17 cellular contexts compared by ENCODE assay signal in the genomic region with DNA sequence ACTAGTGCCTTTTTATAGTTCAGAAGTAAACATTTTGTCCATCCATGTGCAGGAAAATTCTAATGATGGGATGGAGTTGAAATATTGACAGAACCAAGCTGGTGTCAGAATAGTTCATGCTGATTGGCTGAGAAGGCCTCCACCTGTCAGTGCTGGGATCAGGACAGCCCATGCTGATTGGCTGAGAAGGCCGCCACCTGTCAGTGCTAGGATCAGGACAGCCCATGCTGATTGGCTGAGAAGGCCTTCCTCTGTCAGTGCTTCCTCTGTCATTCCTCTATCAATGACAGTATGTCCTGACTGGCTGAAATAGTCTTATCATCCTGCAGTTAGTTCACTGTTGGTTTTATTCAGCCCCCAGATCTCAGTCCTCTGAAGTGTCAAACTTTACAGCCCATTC.
DNase-seq lines count a peak whose midpoint lies in the region; ATAC-seq lines count a peak whose summit lies in the region.
"Had no signal": no experiment of that assay in that cellular context is flagged by ENCODE, and none has a peak within 500 bp of the region (broad histone marks: within the 10 kb centered on the region; RNA-seq: fewer than 3 reads in every experiment).

No MANE protein-coding gene starts in this region.

- H3K36me3 ChIP-seq in CD4-positive, CD25-positive, alpha-beta regulatory T cell (ENCODE audit: control insufficient read depth, insufficient read depth, low read length), result peaks cover 64% of the 10 kb centered on the region
- H3K36me3 ChIP-seq in CD8-positive, alpha-beta memory T cell (ENCODE audit: insufficient read depth, low read length), result peaks cover 39% of the 10 kb centered on the region
- H3K36me3 ChIP-seq: MG63 had no signal

- H3K36me3 Mint-ChIP-seq in CD4-positive, CD25-positive, alpha-beta regulatory T cell, result peaks cover 41% of the 10 kb centered on the region
- peaks cover 0 to 85% (median 29%) of the 10 kb centered on the region in 3 donors for H3K36me3 Mint-ChIP-seq in CD8-positive, alpha-beta memory T cell
- H3K36me3 Mint-ChIP-seq in T-helper 17 cell (ENCODE audit: low read depth) (peaks cover 6% of the 10 kb centered on the region), memory B cell (peaks cover 23% of the 10 kb centered on the region)

- CTCF ChIA-PET in CD8-positive, alpha-beta memory T cell (lab: Charles Lee), result interaction anchor here (0.8 to 1.5 kb wide), 2 partner anchors 13 to 65 kb away, joined by 3 to 4 read pairs; no protein-coding TSS in a partner anchor

- H3K27me3 ChIP-seq in CD4-positive, CD25-positive, alpha-beta regulatory T cell (ENCODE audit: control insufficient read depth, insufficient read depth, low read length), result no peaks in the 10 kb centered on the region
- no peaks in the 10 kb centered on the region for H3K27me3 ChIP-seq in CD8-positive, alpha-beta memory T cell (ENCODE audit: insufficient read depth, low read length, poor library complexity, severe bottlenecking)
- H3K27me3 ChIP-seq: MG63 had no signal

- H3K4me1 Mint-ChIP-seq in CD4-positive, CD25-positive, alpha-beta regulatory T cell, result peaks cover 48 to 88% (median 70%) of the 10 kb centered on the region in 4 donors
- peaks cover 78 to 98% (median 97%) of the 10 kb centered on the region in 3 donors for H3K4me1 Mint-ChIP-seq in CD8-positive, alpha-beta memory T cell
- H3K4me1 Mint-ChIP-seq in T-helper 17 cell (peaks cover 56% of the 10 kb centered on the region), memory B cell (peaks cover 35% of the 10 kb centered on the region)

- POLR2A ChIA-PET in CD8-positive, alpha-beta memory T cell (lab: Charles Lee), result interaction anchor here (1.1 kb wide), 1 partner anchor 46 kb away, joined by 4 read pairs; no protein-coding TSS in a partner anchor

- H3K9me3 Mint-ChIP-seq in CD4-positive, CD25-positive, alpha-beta regulatory T cell, result no peaks in the 10 kb centered on the region
- no peaks in the 10 kb centered on the region for H3K9me3 Mint-ChIP-seq in CD8-positive, alpha-beta memory T cell
- no peaks in the 10 kb centered on the region for H3K9me3 Mint-ChIP-seq in memory B cell
- H3K9me3 Mint-ChIP-seq: central memory CD8-positive, alpha-beta T cell; mesothelial cell of epicardium; stimulated activated memory B cell treated with anti-CD40 and anti-IgM and Interleukin-4, amounts not matched to agents 10 μg/mL and 1 μg/mL and 100 μg/mL, for 72 hours had no signal

- H3K4me3 Mint-ChIP-seq in CD4-positive, CD25-positive, alpha-beta regulatory T cell, result peak overlapping the region in 1 of 4 donors; percentile 3
- no peak overlapping the region for H3K4me3 Mint-ChIP-seq in CD8-positive, alpha-beta memory T cell
- H3K4me3 Mint-ChIP-seq in T-helper 17 cell (no peak overlapping the region), memory B cell (no peak overlapping the region)
- H3K4me3 Mint-ChIP-seq: central memory CD8-positive, alpha-beta T cell; mesothelial cell of epicardium; stimulated activated memory B cell treated with anti-CD40 and anti-IgM and Interleukin-4, amounts not matched to agents 10 μg/mL and 1 μg/mL and 100 μg/mL, for 72 hours had no signal

- no peak overlapping the region for H3K4me3 ChIP-seq in CD4-positive, CD25-positive, alpha-beta regulatory T cell (ENCODE audit: low read depth, low read length)
- no peak overlapping the region for H3K4me3 ChIP-seq in CD8-positive, alpha-beta memory T cell (ENCODE audit: low read length)
- H3K4me3 ChIP-seq: MG63, smooth muscle cell had no signal

- H3K27me3 Mint-ChIP-seq in CD4-positive, CD25-positive, alpha-beta regulatory T cell, result no peaks in the 10 kb centered on the region
- H3K27me3 Mint-ChIP-seq in CD8-positive, alpha-beta memory T cell, result no peaks in the 10 kb centered on the region
- H3K27me3 Mint-ChIP-seq in T-helper 17 cell, result no peaks in the 10 kb centered on the region
- no peaks in the 10 kb centered on the region for H3K27me3 Mint-ChIP-seq in memory B cell
- H3K27me3 Mint-ChIP-seq: central memory CD8-positive, alpha-beta T cell; stimulated activated memory B cell treated with anti-CD40 and anti-IgM and Interleukin-4, amounts not matched to agents 10 μg/mL and 1 μg/mL and 100 μg/mL, for 72 hours had no signal

- peak overlapping the region in 2 of 3 donors; percentile 56 to 69 for H3K27ac Mint-ChIP-seq in CD4-positive, CD25-positive, alpha-beta regulatory T cell
- H3K27ac Mint-ChIP-seq in CD8-positive, alpha-beta memory T cell, result peak overlapping the region in 7 of 8 donors; percentile 19 to 86 (median 72)
- H3K27ac Mint-ChIP-seq in T-helper 17 cell (peak overlapping the region; percentile 95), memory B cell (peak overlapping the region; percentile 17)
- H3K27ac Mint-ChIP-seq: mesothelial cell of epicardium; stimulated activated memory B cell treated with anti-CD40 and anti-IgM and Interleukin-4, amounts not matched to agents 10 μg/mL and 1 μg/mL and 100 μg/mL, for 72 hours had no signal

- ATAC-seq in CD4-positive, CD25-positive, alpha-beta regulatory T cell (ENCODE audit: low read depth in 2 of 2), result no peak
- peak; percentile 31 for ATAC-seq in T-helper 17 cell
- ATAC-seq in memory B cell (ENCODE audit: low read depth), result no peak
- no peak for ATAC-seq in GM19023 (IDR thresholded peaks at IDR 0.05; ENCODE audit: unreplicated experiment)
- ATAC-seq: stimulated activated memory B cell treated with anti-CD40 and anti-IgM and Interleukin-4, amounts not matched to agents 10 μg/mL and 1 μg/mL and 100 μg/mL, for 72 hours had no signal

- peaks cover 51% of the 10 kb centered on the region for H3K4me1 ChIP-seq in CD4-positive, CD25-positive, alpha-beta regulatory T cell (ENCODE audit: control insufficient read depth, insufficient read depth, low read length, poor library complexity, severe bottlenecking)
- H3K4me1 ChIP-seq in CD8-positive, alpha-beta memory T cell (ENCODE audit: insufficient read depth, low read length), result peaks cover 48% of the 10 kb centered on the region

- no peak for DNase-seq in CD4-positive, CD25-positive, alpha-beta regulatory T cell
- DNase-seq in CD8-positive, alpha-beta memory T cell, result no peak
- no peak for DNase-seq in T-helper 17 cell
- no peak for DNase-seq in memory B cell (ENCODE audit: low spot score in 2 of 2)
- DNase-seq in NCI-H146 treated with DMSO at 0.1 percent for 48 hours (lab: John Stamatoyannopoulos, UW; ENCODE audit: unreplicated experiment), result no peak
- DNase-seq in HK-2 (ENCODE audit: unreplicated experiment), result no peak
- DNase-seq: C1 segment of cervical spinal cord, foreskin melanocyte, MG63, NCI-H1930, NCI-H510A had no signal

- no peaks in the 10 kb centered on the region for H3K9me3 ChIP-seq in CD4-positive, CD25-positive, alpha-beta regulatory T cell (ENCODE audit: control insufficient read depth in 2 of 2, low read length in 2 of 2)
- H3K9me3 ChIP-seq in CD8-positive, alpha-beta memory T cell (ENCODE audit: low read length), result no peaks in the 10 kb centered on the region
- no peaks in the 10 kb centered on the region for H3K9me3 ChIP-seq in T-helper 17 cell (ENCODE audit: control insufficient read depth, low read length, poor library complexity, severe bottlenecking)
- H3K9me3 ChIP-seq: MG63 had no signal

- peak overlapping the region; percentile 75 for H3K27ac ChIP-seq in CD4-positive, CD25-positive, alpha-beta regulatory T cell (ENCODE audit: insufficient read depth, low read length, poor library complexity, severe bottlenecking)
- H3K27ac ChIP-seq in CD8-positive, alpha-beta memory T cell (ENCODE audit: low read depth, low read length), result no peak overlapping the region
- H3K27ac ChIP-seq: VCaP had no signal

Comparison
In these comparisons a context has a peak if more than half of its experiments do, and no peak if none do; other contexts are left out.
1. H3K27ac Mint-ChIP-seq: peak in every context shown above with its lines; median percentile 95 in T-helper 17 cell; 72 in CD8-positive, alpha-beta memory T cell; 62 in CD4-positive, CD25-positive, alpha-beta regulatory T cell; 17 in memory B cell.